In genomic region chr9:34374905-34375552, GRCh38 we compare ENCODE assay signal across 8 cellular contexts. TPM values are rescaled to one million over a fixed set of nuclear protein-coding genes. Genes with fewer than 3 reads are reported as not detected.
A peak's percentile ranks its signal among the peaks of the same experiment; 100 is the strongest.
DNase-seq lines count a peak whose midpoint lies in the region; ATAC-seq and TF ChIP-seq lines count a peak whose summit lies in the region.

No MANE protein-coding gene starts in this region.

- no peak for TF ChIP-seq CTCF in GM23338 (conservative IDR thresholded peaks at IDR 0.05; ENCODE audit: low read depth in 2 of 2)
- no peak for TF ChIP-seq CTCF in coronary artery (IDR thresholded peaks at IDR 0.05)
- no peak for TF ChIP-seq CTCF in neural progenitor cell (IDR thresholded peaks at IDR 0.05)
- TF ChIP-seq CTCF in GM10266 (IDR thresholded peaks at IDR 0.05; ENCODE audit: control insufficient read depth, insufficient read depth, low read depth, missing control alignments): no peak

- no peak overlapping the region for H2AFZ ChIP-seq in GM23338
- H2AFZ ChIP-seq in neural progenitor cell (replicated peaks): no peak overlapping the region

- peaks cover 23% of the 10 kb centered on the region for H3K27me3 Mint-ChIP-seq in GM23338 (ENCODE audit: insufficient read depth, low read depth, poor library complexity)
- H3K27me3 Mint-ChIP-seq in neural progenitor cell (ENCODE audit: insufficient read depth, low read depth): peaks cover 25% of the 10 kb centered on the region

- H3K4me3 ChIP-seq in GM23338 (peak overlapping the region; percentile 81), coronary artery (no peak overlapping the region), neural progenitor cell (no peak overlapping the region)

- H3K27ac ChIP-seq in GM23338 (ENCODE audit: low read depth) (no peak overlapping the region), coronary artery (no peak overlapping the region), neural progenitor cell (no peak overlapping the region)

- H3K79me2 ChIP-seq in GM23338 (replicated peaks; ENCODE audit: insufficient read depth): no peaks in the 10 kb centered on the region
- H3K79me2 ChIP-seq in neural progenitor cell (ENCODE audit: low read depth): no peaks in the 10 kb centered on the region

- H3K4me1 Mint-ChIP-seq in GM23338 (peaks cover 23% of the 10 kb centered on the region), neural progenitor cell (peaks cover 24% of the 10 kb centered on the region)

- no peaks in the 10 kb centered on the region for H3K9me2 ChIP-seq in GM23338 (ENCODE audit: insufficient read depth)

- H3K36me3 Mint-ChIP-seq in GM23338 (ENCODE audit: low read depth) (peaks cover 18% of the 10 kb centered on the region), neural progenitor cell (peaks cover 18% of the 10 kb centered on the region)

- H3K27ac Mint-ChIP-seq in GM23338 (no peak overlapping the region), neural progenitor cell (no peak overlapping the region)

- no peaks in the 10 kb centered on the region for H3K9me3 ChIP-seq in neural progenitor cell (ENCODE audit: low read depth)

- DNase-seq in GM23338 (ENCODE audit: low spot score) (peak; percentile 76), NCI-H2196 treated with DMSO at 0.1 percent for 48 hours (lab: John Stamatoyannopoulos, UW; ENCODE audit: unreplicated experiment) (peak; percentile 5), coronary artery (ENCODE audit: low spot score) (peak; percentile 54), neural progenitor cell (ENCODE audit: low spot score) (peak; percentile 11), cerebellar nuclear complex (lab: John Stamatoyannopoulos, UW) (no peak), GM10266 (ENCODE audit: extremely low spot score) (no peak)

- H3K27me3 ChIP-seq in GM23338 (ENCODE audit: insufficient read depth) (peaks cover 21% of the 10 kb centered on the region), neural progenitor cell (peaks cover 68% of the 10 kb centered on the region)

- H3K4me3 Mint-ChIP-seq in GM23338: peak overlapping the region; percentile 83; the same call in 2 of the 3 replicates
- H3K4me3 Mint-ChIP-seq in neural progenitor cell: peak overlapping the region; percentile 88

- peak overlapping the region; percentile 90 for H3K4me2 ChIP-seq in GM23338
- H3K4me2 ChIP-seq in neural progenitor cell: no peak overlapping the region

- H3K9me3 Mint-ChIP-seq in GM23338: no peaks in the 10 kb centered on the region; the same call in 2 of the 3 replicates
- peaks cover 9% of the 10 kb centered on the region for H3K9me3 Mint-ChIP-seq in neural progenitor cell

- H3K9ac ChIP-seq in neural progenitor cell: no peak overlapping the region

- H4K20me1 ChIP-seq in GM23338 (replicated peaks; ENCODE audit: insufficient read depth) (no peaks in the 10 kb centered on the region), neural progenitor cell (ENCODE audit: low read depth) (peaks cover 5% of the 10 kb centered on the region)

- peaks cover 20% of the 10 kb centered on the region for H3K4me1 ChIP-seq in GM23338 (ENCODE audit: insufficient read depth)
- peaks cover 4% of the 10 kb centered on the region for H3K4me1 ChIP-seq in neural progenitor cell

- H3F3A ChIP-seq in GM23338 (replicated peaks; ENCODE audit: low read depth): no peaks in the 10 kb centered on the region; the same call in 1 of the 2 replicates
- H3F3A ChIP-seq in neural progenitor cell (ENCODE audit: low read depth): peaks cover 4% of the 10 kb centered on the region

- H3K36me3 ChIP-seq in GM23338 (ENCODE audit: insufficient read depth) (no peaks in the 10 kb centered on the region), neural progenitor cell (no peaks in the 10 kb centered on the region)

- ATAC-seq in GM23338 (no peak), HG03439 (IDR thresholded peaks at IDR 0.05; ENCODE audit: unreplicated experiment) (no peak), HG03175 (IDR thresholded peaks at IDR 0.05; ENCODE audit: unreplicated experiment) (no peak)

TF ChIP-seq in GM23338, 12 proteins besides CTCF, POLR2A, EP300 and RAD21 (continues in another document):
- no peak for TF ChIP-seq REST (IDR thresholded peaks at IDR 0.05; ENCODE audit: unreplicated experiment)

RNA-seq across cellular contexts. Expression of gene MYORG, which starts 1.7 kb away (rescaled TPM):
- 4.9 and 7.3 TPM in 2 replicates for total RNA-seq in GM23338 (2014; rRNA removed; shearing (Covaris generic))
- polyA plus RNA-seq in GM23338 (2016; fragmentation: Nextera tagmentation; extraction: Ambion mirVana): 1.3 and 1.5 TPM in 2 replicates
- total RNA-seq in neural progenitor cell (ENCODE audit: low replicate concordance): 0.03 and 0.04 TPM in 2 replicates

RNA-seq across cellular contexts. Expression of gene NUDT2, which starts 45.7 kb away (rescaled TPM):
- 9.5 and 12.1 TPM in 2 replicates for total RNA-seq in GM23338 (2014; rRNA removed; shearing (Covaris generic))
- polyA plus RNA-seq in GM23338 (2016; fragmentation: Nextera tagmentation; extraction: Ambion mirVana): 16.4 and 16.9 TPM in 2 replicates
- 23.4 and 33.1 TPM in 2 replicates for total RNA-seq in neural progenitor cell (ENCODE audit: low replicate concordance)

RNA-seq across cellular contexts. Expression of gene KIF24, which starts 46.0 kb away (rescaled TPM):
- total RNA-seq in GM23338 (2014; rRNA removed; shearing (Covaris generic)): 4.4 and 4.7 TPM in 2 replicates
- polyA plus RNA-seq in GM23338 (2016; fragmentation: Nextera tagmentation; extraction: Ambion mirVana): 1.0 and 1.3 TPM in 2 replicates
- total RNA-seq in neural progenitor cell (ENCODE audit: low replicate concordance): 9.4 and 10.7 TPM in 2 replicates

Comparison
In these comparisons a context has a peak if more than half of its experiments do, and no peak if none do; other contexts are left out.
1. DNase-seq: peak in GM23338 (single experiment), NCI-H2196 treated with DMSO at 0.1 percent for 48 hours (single experiment), coronary artery (single experiment) and neural progenitor cell (single experiment); none in cerebellar nuclear complex (0 of 2) and GM10266 (single experiment).